Comparison of ENCODE assay signal across 13 cellular contexts in the genomic region with DNA sequence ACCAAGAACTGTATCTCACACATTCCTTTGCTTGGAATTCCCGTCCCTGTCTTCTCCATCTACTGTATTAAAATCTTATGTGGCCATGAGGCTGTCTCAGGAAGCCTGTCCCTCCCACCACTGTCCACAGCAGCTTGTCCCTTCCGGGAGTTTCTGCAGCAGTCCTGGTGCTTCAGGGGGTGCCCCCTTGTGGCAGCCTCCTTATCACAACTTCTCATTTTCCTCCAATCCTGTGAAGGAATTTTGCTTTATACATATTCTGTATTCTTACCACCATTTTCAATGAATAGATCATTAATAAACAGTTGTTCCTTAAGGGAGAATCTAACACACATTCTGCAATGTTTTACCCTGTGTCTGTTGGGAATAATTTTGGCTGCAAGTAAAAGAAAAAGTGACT.
DNase-seq lines count a peak whose midpoint lies in the region; ATAC-seq and TF ChIP-seq lines count a peak whose summit lies in the region.
"Had no signal": no experiment of that assay in that cellular context is flagged by ENCODE, and none has a peak within 500 bp of the region (broad histone marks: within the 10 kb centered on the region; RNA-seq: fewer than 3 reads in every experiment).

No MANE protein-coding gene starts in this region.

- no peak overlapping the region for H2AFZ ChIP-seq in hepatocyte

- in situ Hi-C loops in GM13977 (cut with MboI; ENCODE audit: low pct_unique_long_range_greater_than_20kb, low sequenced_read_pairs, unreplicated experiment), result no loop called here

- intact Hi-C loops in dorsolateral prefrontal cortex (cut with DNase I), result no loop called here

- TF ChIP-seq CTCF in C4-2B (conservative IDR thresholded peaks at IDR 0.05) (peak; percentile 80), GM13977 (IDR thresholded peaks at IDR 0.05; ENCODE audit: extremely low read depth, insufficient read depth, missing control alignments) (peak; percentile 40), hepatocyte (IDR thresholded peaks at IDR 0.05; ENCODE audit: poor library complexity) (peak; percentile 7), dorsolateral prefrontal cortex (IDR thresholded peaks at IDR 0.05 in 54 of 56, conservative IDR thresholded peaks at IDR 0.05 in 2 of 56; ENCODE audit: low read depth in 1 of 56, partially characterized antibody in 56 of 56) (peak in 25 of 56 donors; percentile 8 to 36 (median 20))

- no peaks in the 10 kb centered on the region for H3K36me3 ChIP-seq in hepatocyte (replicated peaks; ENCODE audit: insufficient read depth, low read depth)
- H3K36me3 ChIP-seq: spleen, suprapubic skin had no signal

- ATAC-seq in GM19324 (IDR thresholded peaks at IDR 0.05; ENCODE audit: low FRiP score, unreplicated experiment) (no peak), GM21576 (IDR thresholded peaks at IDR 0.05; ENCODE audit: unreplicated experiment) (no peak)

- 63% methylated on average over 2 of the region's 2 CpGs for WGBS in hepatocyte (ENCODE audit: low lambda C conversion rate, missing lambda C conversion rate)

- peaks cover 2% of the 10 kb centered on the region for H3K9me2 ChIP-seq in hepatocyte (replicated peaks; ENCODE audit: insufficient read depth)

- H3K79me2 ChIP-seq in hepatocyte, result no peaks in the 10 kb centered on the region

- H3K4me1 ChIP-seq in hepatocyte (ENCODE audit: insufficient read depth), result no peaks in the 10 kb centered on the region
- H3K4me1 ChIP-seq: spleen, suprapubic skin had no signal

- no peak overlapping the region for H3K4me2 ChIP-seq in hepatocyte

- no peaks in the 10 kb centered on the region for H4K20me1 ChIP-seq in hepatocyte (ENCODE audit: insufficient read depth, poor library complexity, severe bottlenecking)

- H3K9me3 ChIP-seq in hepatocyte (ENCODE audit: low read depth), result no peaks in the 10 kb centered on the region
- H3K9me3 ChIP-seq: spleen, suprapubic skin had no signal

- DNase-seq in GM13977 (ENCODE audit: low spot score), result no peak
- no peak for DNase-seq in hepatocyte (ENCODE audit: low spot score)
- no peak for DNase-seq in dorsolateral prefrontal cortex
- no peak for DNase-seq in activated CD4-positive, CD25-positive, alpha-beta regulatory T cell treated with anti-CD3 and anti-CD28 coated beads, Interleukin-2, amount 50 U/mL, for 72 hours
- DNase-seq: activated naive CD4-positive, alpha-beta T cell treated with anti-CD3 and anti-CD28 coated beads, Interleukin-2, amount 50 U/mL, for 16 hours; GF-D8; midbrain; spleen had no signal

- no peak overlapping the region for H3K27ac ChIP-seq in C4-2B
- no peak overlapping the region for H3K27ac ChIP-seq in hepatocyte
- no peak overlapping the region for H3K27ac ChIP-seq in dorsolateral prefrontal cortex
- H3K27ac ChIP-seq: spleen, suprapubic skin had no signal

- H3K4me3 ChIP-seq in hepatocyte (no peak overlapping the region), dorsolateral prefrontal cortex (no peak overlapping the region)
- H3K4me3 ChIP-seq: spleen, suprapubic skin had no signal

- H3K27me3 ChIP-seq in hepatocyte, result no peaks in the 10 kb centered on the region
- H3K27me3 ChIP-seq in dorsolateral prefrontal cortex, result no peaks in the 10 kb centered on the region
- H3K27me3 ChIP-seq: spleen, suprapubic skin had no signal

TF ChIP-seq in PFSK-1, 5 proteins besides CTCF, POLR2A, EP300 and RAD21:
- TF ChIP-seq TAF1 (IDR thresholded peaks at IDR 0.05; ENCODE audit: borderline replicate concordance, insufficient read depth, low read length) (no peak), FOXP2 (optimal IDR thresholded peaks at IDR 0.05; ENCODE audit: borderline replicate concordance, extremely low read depth, extremely low read length, insufficient read depth) (peak; percentile 45)
